ENCODE assay signal across 20 cellular contexts in genomic region chr1:221442056-221442455, GRCh38.
"Had no signal": no experiment of that assay in that cellular context is flagged by ENCODE, and none has a peak within 500 bp of the region (broad histone marks: within the 10 kb centered on the region; RNA-seq: fewer than 3 reads in every experiment).

No MANE protein-coding gene starts in this region.

- H3K4me3 Mint-ChIP-seq: activated CD4-positive, alpha-beta memory T cell treated with anti-CD3 and anti-CD28 coated beads, Interleukin-2, amount 10 ng/mL, durations not matched to agents 7 days and 5 days; activated CD4-positive, alpha-beta T cell treated with anti-CD3 and anti-CD28 coated beads, Interleukin-2, amount 10 ng/mL, durations not matched to agents 24 days and 14 days; activated naive CD4-positive, alpha-beta T cell treated with anti-CD3 and anti-CD28 coated beads, Interleukin-2, amount 10 ng/mL, durations not matched to agents 7 days and 5 days; memory B cell; nephron had no signal

- H3K27ac ChIP-seq: parathyroid adenoma, thyroid gland, upper lobe of right lung had no signal

- H3K27me3 ChIP-seq: thyroid gland, upper lobe of right lung had no signal

- H2AFZ ChIP-seq: parathyroid adenoma had no signal

- H3K9me3 ChIP-seq: thyroid gland, upper lobe of right lung had no signal

- H3K4me3 ChIP-seq: thyroid gland, upper lobe of right lung had no signal

- H3K4me1 ChIP-seq: parathyroid adenoma had no signal

- H3K27me3 Mint-ChIP-seq: activated CD4-positive, alpha-beta memory T cell treated with anti-CD3 and anti-CD28 coated beads, Interleukin-2, amount 10 ng/mL, durations not matched to agents 7 days and 5 days; activated naive CD4-positive, alpha-beta T cell treated with anti-CD3 and anti-CD28 coated beads, Interleukin-2, amount 10 ng/mL, durations not matched to agents 7 days and 5 days had no signal

- H3K9me3 Mint-ChIP-seq: activated CD4-positive, alpha-beta memory T cell treated with anti-CD3 and anti-CD28 coated beads, Interleukin-2, amount 10 ng/mL, durations not matched to agents 7 days and 5 days; activated CD4-positive, alpha-beta T cell treated with anti-CD3 and anti-CD28 coated beads, Interleukin-2, amount 10 ng/mL, durations not matched to agents 24 days and 14 days; activated naive CD4-positive, alpha-beta T cell treated with anti-CD3 and anti-CD28 coated beads, Interleukin-2, amount 10 ng/mL, durations not matched to agents 7 days and 5 days; memory B cell; nephron had no signal

- H3K9ac ChIP-seq: parathyroid adenoma had no signal

- H3K79me2 ChIP-seq: parathyroid adenoma had no signal

- ATAC-seq: left ventricle myocardium superior, sciatic nerve, upper lobe of right lung had no signal

- H3K36me3 Mint-ChIP-seq: activated naive CD4-positive, alpha-beta T cell treated with anti-CD3 and anti-CD28 coated beads, Interleukin-2, amount 10 ng/mL, durations not matched to agents 7 days and 5 days; memory B cell had no signal

- H3K36me3 ChIP-seq: thyroid gland, upper lobe of right lung had no signal

- DNase-seq: activated CD4-positive, alpha-beta memory T cell treated with anti-CD3 and anti-CD28 coated beads, Interleukin-2, amount 10 ng/mL, durations not matched to agents 7 days and 5 days; activated CD4-positive, alpha-beta T cell treated with anti-CD3 and anti-CD28 coated beads, Interleukin-2, amount 10 ng/mL, durations not matched to agents 24 days and 14 days; activated effector memory CD4-positive, alpha-beta T cell treated with anti-CD3 and anti-CD28 coated beads, Interleukin-2, amount 50 U/mL, for 16 hours; activated naive CD4-positive, alpha-beta T cell treated with anti-CD3 and anti-CD28 coated beads, Interleukin-2, amount 10 ng/mL, durations not matched to agents 7 days and 5 days; activated T-cell treated with anti-CD3 and anti-CD28 coated beads for 4 hours; amygdala; cerebellar nuclear complex; effector CD4-positive, alpha-beta T cell; erythroblast; left ventricle myocardium superior; nucleus accumbens; small intestine; stimulated activated CD4-positive, alpha-beta T cell treated with anti-CD3 and anti-CD28 coated beads, Interleukin-15, amount 100 ng/mL, for 24 hours; stimulated activated naive CD4-positive, alpha-beta T cell; thyroid gland; upper lobe of right lung had no signal

- H3K27ac Mint-ChIP-seq: activated CD4-positive, alpha-beta memory T cell treated with anti-CD3 and anti-CD28 coated beads, Interleukin-2, amount 10 ng/mL, durations not matched to agents 7 days and 5 days; activated CD4-positive, alpha-beta T cell treated with anti-CD3 and anti-CD28 coated beads, Interleukin-2, amount 10 ng/mL, durations not matched to agents 24 days and 14 days; activated naive CD4-positive, alpha-beta T cell treated with anti-CD3 and anti-CD28 coated beads, Interleukin-2, amount 10 ng/mL, durations not matched to agents 7 days and 5 days; memory B cell; nephron had no signal
